Comparison of ENCODE assay signal across 16 cellular contexts in the genomic region with DNA sequence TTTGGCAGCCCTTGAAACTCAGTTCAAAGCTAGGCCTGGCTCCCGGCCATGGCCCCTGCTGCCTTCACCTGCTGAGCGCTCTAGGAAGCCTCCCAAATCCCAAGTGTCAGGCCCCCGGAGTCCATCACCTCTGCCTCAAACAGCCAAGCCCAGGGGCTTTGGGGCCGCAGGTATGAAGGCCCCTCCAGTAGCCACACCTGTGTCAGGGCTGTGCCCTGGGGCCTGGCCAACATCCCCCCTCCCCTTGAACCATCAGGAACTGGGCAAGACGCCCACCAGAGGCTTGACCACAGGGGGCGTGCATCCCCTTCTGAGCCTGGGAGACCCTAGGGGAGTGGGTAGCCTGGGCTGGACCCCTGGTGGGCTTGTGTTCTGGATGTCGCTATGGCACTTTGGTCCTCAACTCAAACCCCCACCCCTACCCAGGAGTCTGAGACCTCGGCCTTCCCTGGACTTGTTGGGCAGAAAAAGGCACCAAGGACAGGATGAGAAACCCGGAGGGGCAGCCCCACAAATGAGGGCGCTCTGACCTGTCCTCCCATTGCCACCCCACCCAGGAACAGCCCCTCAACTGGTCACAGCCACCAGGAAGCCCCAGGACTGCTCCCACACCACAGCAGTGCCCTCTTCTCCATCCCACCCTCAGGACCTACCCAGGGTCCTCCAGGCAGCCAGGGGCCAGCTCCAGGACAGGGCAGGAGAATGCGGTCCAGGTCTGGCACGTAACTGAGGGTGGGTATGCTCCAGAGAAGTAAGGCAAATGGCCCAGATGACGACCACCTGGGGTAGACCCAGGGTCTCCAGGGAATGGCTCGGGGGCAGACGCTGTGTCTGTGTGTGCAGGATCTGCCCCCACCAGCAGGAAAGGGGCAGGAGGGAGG. TPM values are rescaled to one million over a fixed set of nuclear protein-coding genes. Genes with fewer than 3 reads are reported as not detected.
A peak's percentile ranks its signal among the peaks of the same experiment; 100 is the strongest.
DNase-seq lines count a peak whose midpoint lies in the region; ATAC-seq and TF ChIP-seq lines count a peak whose summit lies in the region.
"Had no signal": no experiment of that assay in that cellular context is flagged by ENCODE, and none has a peak within 500 bp of the region (broad histone marks: within the 10 kb centered on the region; RNA-seq: fewer than 3 reads in every experiment).

No MANE protein-coding gene starts in this region.

- H3K9me3 Mint-ChIP-seq in CD14-positive monocyte (no peaks in the 10 kb centered on the region), naive B cell (no peaks in the 10 kb centered on the region)
- H3K9me3 Mint-ChIP-seq: naive thymus-derived CD4-positive, alpha-beta T cell had no signal

- peaks cover 81% of the 10 kb centered on the region for H3K79me2 ChIP-seq in DOHH2 (ENCODE audit: control insufficient read depth, low read length)

- H3K9me3 ChIP-seq in DOHH2 (ENCODE audit: control insufficient read depth, insufficient read depth, low read length): no peaks in the 10 kb centered on the region
- H3K9me3 ChIP-seq in RWPE2 (ENCODE audit: severe bottlenecking): no peaks in the 10 kb centered on the region
- H3K9me3 ChIP-seq in adrenal gland (replicated peaks in 1 of 3): no peaks in the 10 kb centered on the region
- H3K9me3 ChIP-seq: right atrium auricular region had no signal

- 79 to 83% (median 83%) methylated on average over 10 to 15 of the region's 15 CpGs for WGBS in adrenal gland, 4 donors

- H3K4me2 ChIP-seq in DOHH2 (ENCODE audit: low read length): peak overlapping the region; percentile 91

- peaks cover 41% of the 10 kb centered on the region for H3F3A ChIP-seq in DOHH2 (ENCODE audit: control insufficient read depth, insufficient read depth)

- H3K4me3 Mint-ChIP-seq in CD14-positive monocyte: no peak overlapping the region
- peak overlapping the region in 7 of 8 donors; percentile 20 to 99 (median 89) for H3K4me3 Mint-ChIP-seq in naive B cell

- H3K4me1 Mint-ChIP-seq in CD14-positive monocyte (peaks cover 51% of the 10 kb centered on the region), naive B cell (peaks cover 30 to 57% (median 44%) of the 10 kb centered on the region in 3 donors)

- peak overlapping the region; percentile 96 for H3K27ac ChIP-seq in DOHH2 (ENCODE audit: low read depth, low read length)
- no peak overlapping the region for H3K27ac ChIP-seq in RWPE2 (ENCODE audit: poor library complexity, severe bottlenecking)
- no peak overlapping the region for H3K27ac ChIP-seq in adrenal gland

- TF ChIP-seq CTCF in CD14-positive monocyte (IDR thresholded peaks at IDR 0.05) (no peak), DOHH2 (IDR thresholded peaks at IDR 0.05; ENCODE audit: low read depth, low read length, poor library complexity, severe bottlenecking) (no peak), RWPE2 (IDR thresholded peaks at IDR 0.05; ENCODE audit: poor library complexity, severe bottlenecking) (no peak), adrenal gland (IDR thresholded peaks at IDR 0.05) (no peak)

- ATAC-seq in RWPE2 (ENCODE audit: low read depth) (no peak), naive B cell (ENCODE audit: low read depth in 2 of 2) (no peak)
- ATAC-seq: naive thymus-derived CD4-positive, alpha-beta T cell had no signal

- H4K20me1 ChIP-seq in DOHH2 (ENCODE audit: control insufficient read depth, insufficient read depth, low read depth, low read length): peaks cover 11% of the 10 kb centered on the region

- no peaks in the 10 kb centered on the region for H3K9me2 ChIP-seq in DOHH2 (replicated peaks; ENCODE audit: control insufficient read depth, low read length)

- H3K27me3 Mint-ChIP-seq in CD14-positive monocyte (ENCODE audit: low read depth in 3 of 3) (no peaks in the 10 kb centered on the region), naive B cell (no peaks in the 10 kb centered on the region)
- H3K27me3 Mint-ChIP-seq: naive thymus-derived CD4-positive, alpha-beta T cell had no signal

- DNase-seq in CD14-positive monocyte (ENCODE audit: low spot score) (no peak), RWPE2 (ENCODE audit: low spot score) (peak; percentile 47), naive B cell (no peak), mucosa of gallbladder (ENCODE audit: low spot score) (no peak), DMS79 treated with DMSO at 0.1 percent for 48 hours (lab: John Stamatoyannopoulos, UW) (no peak), adrenal gland (no peak), anterior cingulate cortex (lab: John Stamatoyannopoulos, UW) (no peak)
- DNase-seq: activated naive CD4-positive, alpha-beta T cell treated with anti-CD3 and anti-CD28 coated beads, Interleukin-2, amount 50 U/mL, for 16 hours; foreskin fibroblast; GOT3; KG1; naive thymus-derived CD4-positive, alpha-beta T cell; NCI-H1436 treated with DMSO at 0.1 percent for 48 hours; NCI-H524 had no signal

- intact Hi-C loops in CD14-positive monocyte (cut with micrococcal nuclease) (loop anchor here in 1 of 2 donors (10.0 kb wide), 2 partner anchors 132 to 548 kb away; a partner anchor contains a TSS), adrenal gland (cut with DNase I) (no loop called here)

- peaks cover 72% of the 10 kb centered on the region for H3K36me3 ChIP-seq in DOHH2 (ENCODE audit: control insufficient read depth, low read length)
- peaks cover 19% of the 10 kb centered on the region for H3K36me3 ChIP-seq in RWPE2 (ENCODE audit: low read depth)
- peaks cover 0 to 11% of the 10 kb centered on the region in 2 donors for H3K36me3 ChIP-seq in adrenal gland (replicated peaks in 1 of 2)

- TF ChIP-seq POLR2A in adrenal gland (IDR thresholded peaks at IDR 0.05): no peak

- H3K36me3 Mint-ChIP-seq in CD14-positive monocyte (peaks cover 15 to 29% of the 10 kb centered on the region in 2 donors), naive B cell (no peaks in the 10 kb centered on the region)

- H3K27me3 ChIP-seq in DOHH2 (ENCODE audit: control insufficient read depth, low read length) (no peaks in the 10 kb centered on the region), RWPE2 (ENCODE audit: insufficient read depth, poor library complexity, severe bottlenecking) (no peaks in the 10 kb centered on the region), adrenal gland (no peaks in the 10 kb centered on the region)
- H3K27me3 ChIP-seq: right atrium auricular region had no signal

- peaks cover 66% of the 10 kb centered on the region for H3K4me1 ChIP-seq in DOHH2 (ENCODE audit: control insufficient read depth, low read length)
- no peaks in the 10 kb centered on the region for H3K4me1 ChIP-seq in RWPE2 (ENCODE audit: insufficient read depth, poor library complexity, severe bottlenecking)
- peaks cover 23 to 48% of the 10 kb centered on the region in 2 donors for H3K4me1 ChIP-seq in adrenal gland (replicated peaks in 1 of 2)

- peak overlapping the region; percentile 92 for H3K4me3 ChIP-seq in DOHH2 (ENCODE audit: low read length)
- H3K4me3 ChIP-seq in RWPE2 (ENCODE audit: severe bottlenecking): no peak overlapping the region
- H3K4me3 ChIP-seq in adrenal gland: no peak overlapping the region
- H3K4me3 ChIP-seq: right atrium auricular region had no signal

- H3K27ac Mint-ChIP-seq in CD14-positive monocyte: peak overlapping the region; percentile 46 to 99 (median 90)
- H3K27ac Mint-ChIP-seq in naive B cell: peak overlapping the region in 5 of 6 donors; percentile 49 to 99 (median 98)

RNA-seq across cellular contexts. Expression of a gene that starts 4.2 kb away (rescaled TPM):
- polyA plus RNA-seq in CD14-positive monocyte (10 to 100 TPM; 59.1 to 63.7 TPM), naive B cell (ENCODE audit: low read depth in 6 of 6) (10 to 100 TPM; 32.7 to 50.5 (median 43.4) TPM), adrenal gland (10 to 100 TPM; 19.0 to 81.0 (median 24.6) TPM)
- total RNA-seq in mucosa of gallbladder (26.4 TPM), adrenal gland (10 to 100 TPM; 29.2 to 53.2 (median 38.1) TPM)

RNA-seq across cellular contexts. Expression of a gene that starts 4.8 kb away (rescaled TPM):
- polyA plus RNA-seq in CD14-positive monocyte: 10 to 100 TPM; 22.4 to 24.1 TPM
- 10 to 100 TPM; 29.6 to 43.7 (median 34.7) TPM for polyA plus RNA-seq in naive B cell (ENCODE audit: low read depth in 6 of 6)
- 60.5 TPM for total RNA-seq in mucosa of gallbladder
- 100 to 1,000 TPM in 1 of 8 donors, 10 to 100 TPM in 7; 29.0 to 119 (median 59.7) TPM for total RNA-seq in adrenal gland
- 10 to 100 TPM; 14.9 to 45.0 (median 43.5) TPM for polyA plus RNA-seq in adrenal gland

RNA-seq across cellular contexts. Expression of a gene that starts 5.0 kb away (rescaled TPM):
- 10 to 100 TPM; 43.7 to 56.6 TPM for polyA plus RNA-seq in CD14-positive monocyte
- 10 to 100 TPM; 15.0 to 21.0 (median 17.2) TPM for polyA plus RNA-seq in naive B cell (ENCODE audit: low read depth in 6 of 6)
- total RNA-seq in mucosa of gallbladder: 16.2 TPM
- total RNA-seq in adrenal gland: 10 to 100 TPM in 7 of 8 donors, 1 to 10 TPM in 1; 8.1 to 26.5 (median 11.4) TPM
- polyA plus RNA-seq in adrenal gland: 10 to 100 TPM in 2 of 3 donors, 1 to 10 TPM in 1; 5.5 to 21.1 (median 19.7) TPM

RNA-seq across cellular contexts. Expression of a gene that starts 32.2 kb away (rescaled TPM):
- polyA plus RNA-seq in CD14-positive monocyte: under 1 TPM; 0.40 to 0.82 TPM
- polyA plus RNA-seq in naive B cell (ENCODE audit: low read depth in 6 of 6): 1 to 10 TPM; 1.5 to 2.9 (median 2.4) TPM
- total RNA-seq in mucosa of gallbladder: 1.6 TPM
- 1 to 10 TPM in 5 of 8 donors, under 1 TPM in 3; 0.56 to 6.2 (median 1.4) TPM for total RNA-seq in adrenal gland
- 1 to 10 TPM in 2 of 3 donors, under 1 TPM in 1; 0.44 to 2.2 (median 2.2) TPM for polyA plus RNA-seq in adrenal gland

Comparison
In these comparisons a context has a peak if more than half of its experiments do, and no peak if none do; other contexts are left out.
1. H3K4me3 Mint-ChIP-seq: peak in naive B cell (7 of 8); none in CD14-positive monocyte (0 of 2).